ENCODE assay signal across 8 cellular contexts in the genomic region with DNA sequence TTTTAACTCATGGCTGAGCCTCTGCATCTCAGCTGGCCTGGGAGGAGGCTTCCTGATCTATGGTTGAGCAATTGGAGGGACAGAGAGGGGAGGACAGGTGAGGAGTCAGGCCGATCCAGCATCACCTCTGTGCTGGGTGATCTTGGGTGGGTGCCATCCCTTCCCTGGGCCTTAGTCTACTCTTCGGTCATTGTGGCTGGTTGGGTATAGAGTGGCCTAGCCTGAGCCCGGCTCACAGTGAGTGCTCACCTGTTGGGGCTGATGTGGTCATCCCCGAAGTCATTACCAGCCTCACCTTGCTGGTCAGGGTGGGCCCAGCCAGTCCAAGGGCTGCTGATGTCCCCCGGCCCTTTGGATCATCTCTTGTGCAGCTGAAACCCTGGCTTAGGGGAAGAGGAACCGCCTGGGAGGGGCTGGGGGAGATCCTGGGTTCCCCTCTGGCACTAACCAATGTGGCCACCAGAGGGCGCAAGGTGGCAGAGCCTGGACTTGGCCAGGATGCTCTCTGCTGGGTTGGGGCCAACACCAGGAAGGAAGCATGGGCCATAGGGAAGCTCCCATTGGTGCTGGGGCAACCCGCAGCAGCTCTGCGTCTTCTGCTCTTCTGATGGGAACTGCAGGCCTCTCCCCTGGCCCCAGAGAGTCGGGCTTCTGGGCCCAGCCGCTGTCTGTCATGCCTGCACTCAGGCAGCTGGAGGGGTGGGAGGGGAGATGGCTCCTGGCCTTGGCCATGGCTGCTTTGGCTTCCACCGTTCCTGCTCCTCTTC. TPM values are rescaled to one million over a fixed set of nuclear protein-coding genes. Genes with fewer than 3 reads are reported as not detected.
DNase-seq lines count a peak whose midpoint lies in the region; ATAC-seq, FAIRE-seq and TF ChIP-seq lines count a peak whose summit lies in the region.

No MANE protein-coding gene starts in this region.

- no peak overlapping the region for H3K4me3 Mint-ChIP-seq in activated CD4-positive, alpha-beta T cell treated with anti-CD3 and anti-CD28 coated beads, Interleukin-2, amount 10 ng/mL, durations not matched to agents 24 days and 14 days

- no peaks in the 10 kb centered on the region for H3K9me3 Mint-ChIP-seq in activated CD4-positive, alpha-beta T cell treated with anti-CD3 and anti-CD28 coated beads, Interleukin-2, amount 10 ng/mL, durations not matched to agents 24 days and 14 days

- H3K4me1 Mint-ChIP-seq in activated CD4-positive, alpha-beta T cell treated with anti-CD3 and anti-CD28 coated beads, Interleukin-2, amount 10 ng/mL, durations not matched to agents 24 days and 14 days = peaks cover 7% of the 10 kb centered on the region

- 0% methylated on average over 1 of the region's 12 CpGs for WGBS in HepG2 (ENCODE audit: low lambda C conversion rate)

- H3K27ac ChIP-seq in coronary artery (no peak overlapping the region), HepG2 (ENCODE audit: extremely low read length, insufficient read depth, low read length) (no peak overlapping the region)

- CTCF ChIA-PET in HepG2 (lab: Yijun Ruan, JAX; ENCODE audit: low intra/inter-chr PET ratio, low total read pairs) = interaction anchor here (1.2 kb wide), 1 partner anchor 197 kb away, joined by 3 read pairs; no protein-coding TSS in a partner anchor

- no peak overlapping the region for H3K4me3 ChIP-seq in coronary artery
- H3K4me3 ChIP-seq in HepG2 (replicated peaks in 1 of 3; ENCODE audit: insufficient read depth in 1 of 3, low read depth in 2 of 3, low read length in 3 of 3) = peak overlapping the region in 1 of 3 experiments; percentile 45; a peak in 1 of 6 replicates

- TF ChIP-seq POLR2A in HepG2 (IDR thresholded peaks at IDR 0.05; ENCODE audit: insufficient read depth in 1 of 2, low read depth in 2 of 2, low read length in 2 of 2) = no peak

- H3K36me3 ChIP-seq in HepG2 (replicated peaks in 1 of 2; ENCODE audit: control insufficient read depth in 1 of 2, insufficient read depth in 2 of 2, low read length in 2 of 2) = no peaks in the 10 kb centered on the region

- H3K9ac ChIP-seq in HepG2 (ENCODE audit: insufficient read depth, low read depth, low read length) = no peak overlapping the region

- H3K4me2 ChIP-seq in HepG2 (ENCODE audit: low read depth, low read length) = peak overlapping the region; percentile 64

- peak; percentile 64 for FAIRE-seq in HepG2 (lab: Jason Lieb, UNC)

- peak; percentile 80 for TF ChIP-seq RAD21 in HepG2 (CRISPR knock-in tag; IDR thresholded peaks at IDR 0.05)

- H4K20me1 ChIP-seq in HepG2 (ENCODE audit: insufficient read depth, low read length) = no peaks in the 10 kb centered on the region

- H3K36me3 Mint-ChIP-seq in activated CD4-positive, alpha-beta T cell treated with anti-CD3 and anti-CD28 coated beads, Interleukin-2, amount 10 ng/mL, durations not matched to agents 24 days and 14 days (ENCODE audit: low read depth) = no peaks in the 10 kb centered on the region

- peak; percentile 79 for DNase-seq in EL
- peak; percentile 39 for DNase-seq in NCI-H748 treated with DMSO at 0.1 percent for 48 hours (lab: John Stamatoyannopoulos, UW)
- peak; percentile 96 for DNase-seq in activated CD4-positive, alpha-beta T cell treated with anti-CD3 and anti-CD28 coated beads, Interleukin-2, amount 10 ng/mL, durations not matched to agents 24 days and 14 days
- peak; percentile 80 for DNase-seq in coronary artery (ENCODE audit: low spot score)
- peak; percentile 68 for DNase-seq in HepG2 (ENCODE audit: low spot score)
- DNase-seq in stimulated activated CD4-positive, alpha-beta T cell treated with anti-CD3 and anti-CD28 coated beads, TNF-alpha, amount 100 ng/mL, for 4 hours (ENCODE audit: low read depth in 3 of 3) = peak; percentile 61 to 74 (median 70)

- in situ Hi-C loops in HepG2 (cut with HindIII; ENCODE audit: extremely low pct_ligation_motif_present, low pct_unique_long_range_greater_than_20kb) = no loop called here

- peak; percentile 63 for ATAC-seq in HG03097 (IDR thresholded peaks at IDR 0.05; ENCODE audit: low FRiP score, unreplicated experiment)
- peak; percentile 96 for ATAC-seq in HepG2
- no peak for ATAC-seq in GM21381 (IDR thresholded peaks at IDR 0.05; ENCODE audit: unreplicated experiment)

- POLR2A ChIA-PET in HepG2 (lab: Yijun Ruan, JAX) = interaction anchor here (0.6 to 1.2 kb wide), 3 partner anchors 17 to 198 kb away, joined by 3 to 4 read pairs (median 3); no protein-coding TSS in a partner anchor

- no TSS peak for BruUV-seq in HepG2 (replicated peaks; lab: Mats Ljungman, UMichigan)

- TF ChIP-seq EP300 in HepG2 (IDR thresholded peaks at IDR 0.05; ENCODE audit: low read depth in 2 of 2, low read length in 2 of 2) = no peak
- TF ChIP-seq EP300 in HepG2 (CRISPR knock-in tag; IDR thresholded peaks at IDR 0.05; ENCODE audit: borderline replicate concordance) = no peak

- peaks cover 0 to 6% of the 10 kb centered on the region in 2 experiments; a peak in 2 of 5 replicates for H3K27me3 ChIP-seq in HepG2 (ENCODE audit: control insufficient read depth in 1 of 2, insufficient read depth in 2 of 2, low read length in 2 of 2)

- no peaks in the 10 kb centered on the region for H3K27me3 Mint-ChIP-seq in activated CD4-positive, alpha-beta T cell treated with anti-CD3 and anti-CD28 coated beads, Interleukin-2, amount 10 ng/mL, durations not matched to agents 24 days and 14 days

- H3K9me3 ChIP-seq in HepG2 (ENCODE audit: low read length) = no peaks in the 10 kb centered on the region

- intact Hi-C loops in activated CD4-positive, alpha-beta T cell treated with anti-CD3 and anti-CD28 coated beads, Interleukin-2, amount 10 ng/mL, durations not matched to agents 24 days and 14 days (cut with micrococcal nuclease) = no loop called here
- intact Hi-C loops in HepG2 (cut with micrococcal nuclease; ENCODE audit: unreplicated experiment) = loop anchor here (2.0 to 5.0 kb wide), 2 partner anchors 18 to 119 kb away; a partner anchor contains a TSS

- TF ChIP-seq CTCF in coronary artery (IDR thresholded peaks at IDR 0.05) (peak; percentile 95), HepG2 (CRISPR knock-in tag; IDR thresholded peaks at IDR 0.05) (peak; percentile 97)

- peaks cover 9% of the 10 kb centered on the region; the same call in 1 of the 2 replicates for H3K4me1 ChIP-seq in HepG2 (ENCODE audit: insufficient read depth, low read length)

- no peak overlapping the region for H2AFZ ChIP-seq in HepG2 (ENCODE audit: low read length)

- no peak overlapping the region for H3K27ac Mint-ChIP-seq in activated CD4-positive, alpha-beta T cell treated with anti-CD3 and anti-CD28 coated beads, Interleukin-2, amount 10 ng/mL, durations not matched to agents 24 days and 14 days

- H3K79me2 ChIP-seq in HepG2 (ENCODE audit: insufficient read depth, low read length) = no peaks in the 10 kb centered on the region

RNA-seq across cellular contexts. Expression of a gene that starts 17.3 kb away (rescaled TPM):
- total RNA-seq in activated CD4-positive, alpha-beta T cell treated with anti-CD3 and anti-CD28 coated beads, Interleukin-2, amount 10 ng/mL, durations not matched to agents 24 days and 14 days = 60.8 and 64.8 TPM in 2 replicates
- 28.3 and 31.3 TPM in 2 replicates for total RNA-seq in HepG2 (2016; rRNA removed; fragmentation: Illumina TruSeq; extraction: Trizol)
- total RNA-seq in HepG2 (2016; cell fraction: cytosol; rRNA removed; fragmentation: Illumina TruSeq; extraction: Trizol; ENCODE audit: low read depth) = 6.8 and 10.0 TPM in 2 replicates
- total RNA-seq in HepG2 (2016; cell fraction: insoluble cytoplasmic fraction; rRNA removed; fragmentation: Illumina TruSeq; extraction: Trizol) = 28.2 and 33.5 TPM in 2 replicates
- 17.0 and 17.8 TPM in 2 replicates for total RNA-seq in HepG2 (2016; cell fraction: membrane; rRNA removed; fragmentation: Illumina TruSeq; extraction: Trizol)
- 32.1 and 38.6 TPM in 2 replicates for total RNA-seq in HepG2 (2016; cell fraction: nucleus; rRNA removed; fragmentation: Illumina TruSeq; extraction: Trizol)
- polyA plus RNA-seq in HepG2 (2011; rRNA removed) = 9.8 and 10.0 TPM in 2 replicates
- polyA plus RNA-seq in HepG2 (2011; cell fraction: cytosol; rRNA removed) = 3.3 and 3.7 TPM in 2 replicates
- polyA plus RNA-seq in HepG2 (2011; cell fraction: nucleus; rRNA removed) = 69.5 and 91.8 TPM in 2 replicates
- 12.4 and 16.5 TPM in 2 replicates for polyA plus RNA-seq in HepG2 (2012)
- polyA plus RNA-seq in HepG2 (2016; cell fraction: cytosol; fragmentation: Illumina TruSeq; extraction: Trizol; ENCODE audit: low read depth) = 5.0 TPM in 2 replicates
- polyA plus RNA-seq in HepG2 (2016; cell fraction: insoluble cytoplasmic fraction; fragmentation: Illumina TruSeq; extraction: Trizol; ENCODE audit: low read depth) = 23.7 and 26.7 TPM in 2 replicates
- polyA plus RNA-seq in HepG2 (2016; cell fraction: membrane; fragmentation: Illumina TruSeq; extraction: Trizol; ENCODE audit: low read depth) = 7.9 and 9.5 TPM in 2 replicates
- 69.2 and 78.2 TPM in 2 replicates for polyA plus RNA-seq in HepG2 (2016; cell fraction: nucleus; fragmentation: Illumina TruSeq; extraction: Trizol; ENCODE audit: insufficient read depth, low read depth)
- polyA minus RNA-seq in HepG2 (2011; rRNA and poly(A)+ RNA removed; ENCODE audit: low replicate concordance) = 4.7 and 19.7 TPM in 2 replicates
- polyA minus RNA-seq in HepG2 (2011; cell fraction: cytosol; rRNA and poly(A)+ RNA removed) = 3.1 and 3.5 TPM in 2 replicates
- polyA minus RNA-seq in HepG2 (2011; cell fraction: nucleus; rRNA and poly(A)+ RNA removed) = 13.1 and 15.3 TPM in 2 replicates

RNA-seq across cellular contexts. Expression of a gene that starts 17.9 kb away (rescaled TPM):
- 1.3 and 1.6 TPM in 2 replicates for total RNA-seq in activated CD4-positive, alpha-beta T cell treated with anti-CD3 and anti-CD28 coated beads, Interleukin-2, amount 10 ng/mL, durations not matched to agents 24 days and 14 days
- total RNA-seq in HepG2 (2016; rRNA removed; fragmentation: Illumina TruSeq; extraction: Trizol) = 4.2 and 9.0 TPM in 2 replicates
- total RNA-seq in HepG2 (2016; cell fraction: cytosol; rRNA removed; fragmentation: Illumina TruSeq; extraction: Trizol; ENCODE audit: low read depth) = 3.2 and 3.4 TPM in 2 replicates
- 2.8 and 8.0 TPM in 2 replicates for total RNA-seq in HepG2 (2016; cell fraction: insoluble cytoplasmic fraction; rRNA removed; fragmentation: Illumina TruSeq; extraction: Trizol)
- total RNA-seq in HepG2 (2016; cell fraction: membrane; rRNA removed; fragmentation: Illumina TruSeq; extraction: Trizol) = 5.1 TPM in 2 replicates
- 10.5 and 11.6 TPM in 2 replicates for total RNA-seq in HepG2 (2016; cell fraction: nucleus; rRNA removed; fragmentation: Illumina TruSeq; extraction: Trizol)
- polyA plus RNA-seq in HepG2 (2011; rRNA removed) = 17.1 and 19.6 TPM in 2 replicates
- 15.6 and 24.7 TPM in 2 replicates for polyA plus RNA-seq in HepG2 (2011; cell fraction: cytosol; rRNA removed)
- polyA plus RNA-seq in HepG2 (2011; cell fraction: nucleus; rRNA removed) = 52.1 and 62.8 TPM in 2 replicates
- 5.9 and 7.0 TPM in 2 replicates for polyA plus RNA-seq in HepG2 (2012)
- polyA plus RNA-seq in HepG2 (2016; cell fraction: cytosol; fragmentation: Illumina TruSeq; extraction: Trizol; ENCODE audit: low read depth) = 4.7 and 5.3 TPM in 2 replicates
- 3.9 and 4.0 TPM in 2 replicates for polyA plus RNA-seq in HepG2 (2016; cell fraction: insoluble cytoplasmic fraction; fragmentation: Illumina TruSeq; extraction: Trizol; ENCODE audit: low read depth)
- polyA plus RNA-seq in HepG2 (2016; cell fraction: membrane; fragmentation: Illumina TruSeq; extraction: Trizol; ENCODE audit: low read depth) = 6.5 and 7.0 TPM in 2 replicates
- polyA plus RNA-seq in HepG2 (2016; cell fraction: nucleus; fragmentation: Illumina TruSeq; extraction: Trizol; ENCODE audit: insufficient read depth, low read depth) = 18.8 and 19.8 TPM in 2 replicates
- polyA minus RNA-seq in HepG2 (2011; rRNA and poly(A)+ RNA removed; ENCODE audit: low replicate concordance) = 1.3 and 29.5 TPM in 2 replicates
- polyA minus RNA-seq in HepG2 (2011; cell fraction: cytosol; rRNA and poly(A)+ RNA removed) = 9.5 and 10.8 TPM in 2 replicates
- 8.8 and 10.6 TPM in 2 replicates for polyA minus RNA-seq in HepG2 (2011; cell fraction: nucleus; rRNA and poly(A)+ RNA removed)

Comparison
In these comparisons a context has a peak if more than half of its experiments do, and no peak if none do; other contexts are left out.
1. DNase-seq: peak in every context shown above with its lines; median percentile 96 in activated CD4-positive, alpha-beta T cell treated with anti-CD3 and anti-CD28 coated beads, Interleukin-2, amount 10 ng/mL, durations not matched to agents 24 days and 14 days; 80 in coronary artery; 79 in EL; 70 in stimulated activated CD4-positive, alpha-beta T cell treated with anti-CD3 and anti-CD28 coated beads, TNF-alpha, amount 100 ng/mL, for 4 hours; 68 in HepG2; 39 in NCI-H748 treated with DMSO at 0.1 percent for 48 hours.